In genomic region chr1:26162220-26162703, GRCh38 we compare ENCODE assay signal across 9 cellular contexts. TPM values are rescaled to one million over a fixed set of nuclear protein-coding genes. Genes with fewer than 3 reads are reported as not detected.
DNase-seq lines count a peak whose midpoint lies in the region; ATAC-seq and TF ChIP-seq lines count a peak whose summit lies in the region.
"Had no signal": no experiment of that assay in that cellular context is flagged by ENCODE, and none has a peak within 500 bp of the region (broad histone marks: within the 10 kb centered on the region; RNA-seq: fewer than 3 reads in every experiment).

No MANE protein-coding gene starts in this region.

- H3K9me3 ChIP-seq in naive thymus-derived CD4-positive, alpha-beta T cell (ENCODE audit: control insufficient read depth in 2 of 3, low read length in 3 of 3): no peaks in the 10 kb centered on the region

- no peaks in the 10 kb centered on the region for H3K4me1 ChIP-seq in naive thymus-derived CD4-positive, alpha-beta T cell (ENCODE audit: control insufficient read depth in 2 of 2, insufficient read depth in 2 of 2, low read length in 2 of 2)

- intact Hi-C loops in dorsolateral prefrontal cortex (cut with DNase I): loop anchor here (5.0 kb wide), 2 partner anchors 50 to 125 kb away; partner anchors contain the start of gene PDIK1L (in 1 of the 2)
- intact Hi-C loops in naive thymus-derived CD4-positive, alpha-beta T cell (cut with micrococcal nuclease): loop anchor here in 1 of 2 donors (1.0 kb wide), 1 partner anchor 127 kb away; no protein-coding TSS in a partner anchor

- no peak for ATAC-seq in naive thymus-derived CD4-positive, alpha-beta T cell
- no peak for ATAC-seq in esophagus mucosa
- ATAC-seq in HG03521 (IDR thresholded peaks at IDR 0.05; ENCODE audit: unreplicated experiment): no peak
- no peak for ATAC-seq in HG02981 (IDR thresholded peaks at IDR 0.05; ENCODE audit: unreplicated experiment)

- H3K27me3 Mint-ChIP-seq in IgD-negative memory B cell: peaks cover 25% of the 10 kb centered on the region
- peaks cover 16 to 60% (median 25%) of the 10 kb centered on the region in 5 donors for H3K27me3 Mint-ChIP-seq in naive thymus-derived CD4-positive, alpha-beta T cell

- H3K36me3 ChIP-seq in naive thymus-derived CD4-positive, alpha-beta T cell (ENCODE audit: control insufficient read depth in 2 of 3, insufficient read depth in 3 of 3, low read length in 3 of 3): no peaks in the 10 kb centered on the region

- POLR2A ChIA-PET in naive thymus-derived CD4-positive, alpha-beta T cell (lab: Charles Lee): interaction anchor here (1.4 kb wide), 1 partner anchor 35 kb away, joined by 3 read pairs; no protein-coding TSS in a partner anchor

- peak overlapping the region; percentile 34 to 90 (median 48) for H3K4me3 Mint-ChIP-seq in IgD-negative memory B cell
- peak overlapping the region; percentile 45 to 80 (median 65) for H3K4me3 Mint-ChIP-seq in naive thymus-derived CD4-positive, alpha-beta T cell

- peaks cover 0 to 7% (median 3%) of the 10 kb centered on the region in 3 donors for H3K4me1 Mint-ChIP-seq in IgD-negative memory B cell
- H3K4me1 Mint-ChIP-seq in naive thymus-derived CD4-positive, alpha-beta T cell: peaks cover 0 to 33% (median 9%) of the 10 kb centered on the region in 7 donors

- H3K4me3 ChIP-seq in AG09309 (ENCODE audit: control insufficient read depth, low read depth, low read length): peak overlapping the region; percentile 25
- peak overlapping the region; percentile 40 to 79 (median 68) for H3K4me3 ChIP-seq in dorsolateral prefrontal cortex
- no peak overlapping the region for H3K4me3 ChIP-seq in naive thymus-derived CD4-positive, alpha-beta T cell (ENCODE audit: low read length)

- DNase-seq in AG09309 (ENCODE audit: low read depth) (no peak), dorsolateral prefrontal cortex (no peak), foreskin melanocyte (no peak)
- DNase-seq in naive thymus-derived CD4-positive, alpha-beta T cell: no peak
- DNase-seq: NCI-H1105 had no signal

- peaks cover 2% of the 10 kb centered on the region for H3K36me3 Mint-ChIP-seq in IgD-negative memory B cell
- H3K36me3 Mint-ChIP-seq in naive thymus-derived CD4-positive, alpha-beta T cell: no peaks in the 10 kb centered on the region

- TF ChIP-seq CTCF in AG09309 (IDR thresholded peaks at IDR 0.05; ENCODE audit: control insufficient read depth, insufficient read depth, low read depth, low read length, missing control alignments) (no peak), dorsolateral prefrontal cortex (IDR thresholded peaks at IDR 0.05 in 54 of 56, conservative IDR thresholded peaks at IDR 0.05 in 2 of 56; ENCODE audit: low read depth in 1 of 56, partially characterized antibody in 56 of 56) (peak in 1 of 56 donors; percentile 3)

- H3K9me3 Mint-ChIP-seq in IgD-negative memory B cell: no peaks in the 10 kb centered on the region
- peaks cover 0 to 3% (median 0%) of the 10 kb centered on the region in 11 donors for H3K9me3 Mint-ChIP-seq in naive thymus-derived CD4-positive, alpha-beta T cell

- peak overlapping the region in 17 of 59 donors; percentile 13 to 80 (median 55) for H3K27ac ChIP-seq in dorsolateral prefrontal cortex
- H3K27ac ChIP-seq in naive thymus-derived CD4-positive, alpha-beta T cell (ENCODE audit: low read depth, low read length): no peak overlapping the region

- peaks cover 0 to 5% (median 0%) of the 10 kb centered on the region in 45 donors for H3K27me3 ChIP-seq in dorsolateral prefrontal cortex
- peaks cover 0 to 11% of the 10 kb centered on the region in 2 donors for H3K27me3 ChIP-seq in naive thymus-derived CD4-positive, alpha-beta T cell (ENCODE audit: control insufficient read depth in 2 of 2, insufficient read depth in 2 of 2, low read length in 2 of 2)

- no peak overlapping the region for H3K27ac Mint-ChIP-seq in IgD-negative memory B cell
- peak overlapping the region in 1 of 9 donors; percentile 32 for H3K27ac Mint-ChIP-seq in naive thymus-derived CD4-positive, alpha-beta T cell

- CTCF ChIA-PET in naive thymus-derived CD4-positive, alpha-beta T cell (lab: Charles Lee): interaction anchor here (0.6 to 1.3 kb wide), 4 partner anchors 17 to 71 kb away, joined by 3 to 4 read pairs (median 3); no protein-coding TSS in a partner anchor

RNA-seq across cellular contexts. Expression of gene FAM110D, which starts 3.4 kb away (rescaled TPM):
- not detected for polyA plus RNA-seq in IgD-negative memory B cell
- 1 to 10 TPM in 98 of 120 experiments, under 1 TPM in 22; 0.59 to 5.5 (median 1.7) TPM for total RNA-seq in dorsolateral prefrontal cortex
- total RNA-seq in naive thymus-derived CD4-positive, alpha-beta T cell: not detected
- polyA plus RNA-seq in naive thymus-derived CD4-positive, alpha-beta T cell: not detected
- total RNA-seq in esophagus mucosa: 0.68 TPM

RNA-seq across cellular contexts. Expression of gene C1orf232, which starts 6.5 kb away (rescaled TPM):
- not detected for polyA plus RNA-seq in IgD-negative memory B cell
- total RNA-seq in dorsolateral prefrontal cortex (not detected), esophagus mucosa (not detected)
- total RNA-seq in naive thymus-derived CD4-positive, alpha-beta T cell: not detected
- not detected for polyA plus RNA-seq in naive thymus-derived CD4-positive, alpha-beta T cell

RNA-seq across cellular contexts. Expression of gene ZNF593, which starts 7.4 kb away (rescaled TPM):
- polyA plus RNA-seq in IgD-negative memory B cell: 43.7 TPM
- total RNA-seq in dorsolateral prefrontal cortex (10 to 100 TPM; 10.6 to 30.1 (median 17.6) TPM), esophagus mucosa (37.9 TPM)
- total RNA-seq in naive thymus-derived CD4-positive, alpha-beta T cell: 10 to 100 TPM in 2 of 5 experiments, 1 to 10 TPM in 3; 7.8 to 36.3 (median 9.6) TPM
- 10 to 100 TPM; 22.2 to 25.3 TPM for polyA plus RNA-seq in naive thymus-derived CD4-positive, alpha-beta T cell

RNA-seq across cellular contexts. Expression of gene ZNF593OS, which starts 9.4 kb away (rescaled TPM):
- polyA plus RNA-seq in IgD-negative memory B cell: 0.61 TPM
- under 1 TPM in 2 of 120 experiments, not detected in 118; 0.27 to 0.36 TPM for total RNA-seq in dorsolateral prefrontal cortex
- total RNA-seq in naive thymus-derived CD4-positive, alpha-beta T cell: not detected
- polyA plus RNA-seq in naive thymus-derived CD4-positive, alpha-beta T cell: under 1 TPM in 1 of 2 donors, not detected in 1; 0.97 TPM
- total RNA-seq in esophagus mucosa: 0.16 TPM

RNA-seq across cellular contexts. Expression of gene CNKSR1, which starts 15.0 kb away (rescaled TPM):
- polyA plus RNA-seq in IgD-negative memory B cell: 2.2 TPM
- total RNA-seq in dorsolateral prefrontal cortex (10 to 100 TPM in 32 of 120 experiments, 1 to 10 TPM in 88; 1.8 to 17.6 (median 7.9) TPM), esophagus mucosa (19.7 TPM)
- total RNA-seq in naive thymus-derived CD4-positive, alpha-beta T cell: 1 to 10 TPM; 2.4 to 7.5 (median 4.6) TPM
- polyA plus RNA-seq in naive thymus-derived CD4-positive, alpha-beta T cell: 1 to 10 TPM in 1 of 2 donors, under 1 TPM in 1; 0.63 to 1.4 TPM
